Comparison of ENCODE assay signal across 20 cellular contexts in the genomic region with DNA sequence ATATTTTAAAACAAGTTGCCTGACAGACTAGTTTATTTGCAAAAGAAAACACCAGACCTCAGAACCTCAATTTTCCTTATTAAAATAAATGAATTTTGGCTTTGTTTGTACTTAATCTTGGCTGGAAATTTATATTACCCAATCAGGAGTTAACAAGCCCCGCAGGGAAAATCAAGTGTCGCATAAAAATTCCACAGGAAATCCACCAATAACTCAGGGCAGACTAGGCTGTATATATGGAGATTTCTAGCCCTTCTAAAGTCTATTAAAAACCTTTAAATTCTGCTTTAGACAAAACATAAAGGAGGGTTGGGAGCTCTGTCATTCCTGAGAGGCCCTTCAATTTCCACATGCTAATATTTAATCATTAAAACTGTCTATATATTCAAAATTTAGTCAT.
DNase-seq lines count a peak whose midpoint lies in the region; ATAC-seq, FAIRE-seq and TF ChIP-seq lines count a peak whose summit lies in the region.
"Had no signal": no experiment of that assay in that cellular context is flagged by ENCODE, and none has a peak within 500 bp of the region (broad histone marks: within the 10 kb centered on the region; RNA-seq: fewer than 3 reads in every experiment).

No MANE protein-coding gene starts in this region.

- H3K4me1 ChIP-seq in tibial artery (no peaks in the 10 kb centered on the region), pancreas (no peaks in the 10 kb centered on the region)
- H3K4me1 ChIP-seq: BLaER1 treated with 17β-estradiol and CSF1 and Interleukin-3, amounts not matched to agents 10 nM and 100 nM; Caco-2 had no signal

- no peak for FAIRE-seq in pancreas (lab: Jason Lieb, UNC)
- FAIRE-seq: A204.1, D721Med, G401.6, GM12891, GM19239 had no signal

- no peaks in the 10 kb centered on the region for H3K9me3 ChIP-seq in SK-N-MC (ENCODE audit: low read depth, low read length)
- no peaks in the 10 kb centered on the region for H3K9me3 ChIP-seq in tibial artery
- no peaks in the 10 kb centered on the region for H3K9me3 ChIP-seq in pancreas
- H3K9me3 ChIP-seq: BLaER1 treated with 17β-estradiol and CSF1 and Interleukin-3, amounts not matched to agents 10 nM and 100 nM; Caco-2 had no signal

- 77 to 78% methylated on average over 2 of the region's 2 CpGs for WGBS in pancreas, 2 donors

- intact Hi-C loops in tibial artery (cut with DNase I; ENCODE audit: low total_unique reads) (no loop called here), pancreas (cut with DNase I) (no loop called here)

- H3K36me3 ChIP-seq in SK-N-MC (ENCODE audit: insufficient read depth, low read length) (no peaks in the 10 kb centered on the region), tibial artery (no peaks in the 10 kb centered on the region), pancreas (no peaks in the 10 kb centered on the region)
- H3K36me3 ChIP-seq: BLaER1 treated with 17β-estradiol and CSF1 and Interleukin-3, amounts not matched to agents 10 nM and 100 nM had no signal

- ATAC-seq in pancreas: no peak
- ATAC-seq: CD8-positive, alpha-beta T cell had no signal

- H3K27me3 ChIP-seq in tibial artery (no peaks in the 10 kb centered on the region), pancreas (no peaks in the 10 kb centered on the region)
- H3K27me3 ChIP-seq: BLaER1 treated with 17β-estradiol and CSF1 and Interleukin-3, amounts not matched to agents 10 nM and 100 nM had no signal

- no peak for TF ChIP-seq CTCF in fibroblast of villous mesenchyme (IDR thresholded peaks at IDR 0.05; ENCODE audit: insufficient read depth, low read depth, low read length)
- TF ChIP-seq CTCF in tibial artery (IDR thresholded peaks at IDR 0.05): no peak
- no peak for TF ChIP-seq CTCF in pancreas (IDR thresholded peaks at IDR 0.05)

- H3K4me3 ChIP-seq in SK-N-MC (no peak overlapping the region), fibroblast of villous mesenchyme (ENCODE audit: low read depth, low read length) (no peak overlapping the region), tibial artery (no peak overlapping the region), pancreas (no peak overlapping the region)
- H3K4me3 ChIP-seq: BLaER1 treated with 17β-estradiol and CSF1 and Interleukin-3, amounts not matched to agents 10 nM and 100 nM had no signal

- DNase-seq in SK-N-MC (ENCODE audit: low read depth, low spot score) (peak; percentile 82), fibroblast of villous mesenchyme (ENCODE audit: low read depth) (peak; percentile 5), tibial artery (no peak), pancreas (no peak)
- DNase-seq in activated CD4-positive, alpha-beta T cell treated with anti-CD3 and anti-CD28 coated beads for 1 hour: no peak
- DNase-seq: 8988T; AML-193; Caco-2; Calu3; CD4-positive, alpha-beta T cell; CD8-positive, alpha-beta T cell; DMS79 treated with DMSO at 0.1 percent for 48 hours; GF-D8 had no signal

- H3K9ac ChIP-seq in SK-N-MC (ENCODE audit: insufficient read length): no peak overlapping the region
- H3K9ac ChIP-seq: BLaER1 treated with 17β-estradiol and CSF1 and Interleukin-3, amounts not matched to agents 10 nM and 100 nM had no signal

- H3K27ac ChIP-seq in SK-N-MC (no peak overlapping the region), tibial artery (no peak overlapping the region), pancreas (no peak overlapping the region)
- H3K27ac ChIP-seq: BLaER1 treated with 17β-estradiol and CSF1 and Interleukin-3, amounts not matched to agents 10 nM and 100 nM; C4-2B had no signal

Comparison
In these comparisons a context has a peak if more than half of its experiments do, and no peak if none do; other contexts are left out.
1. DNase-seq: peak in SK-N-MC (single experiment) and fibroblast of villous mesenchyme (single experiment); none in activated CD4-positive, alpha-beta T cell treated with anti-CD3 and anti-CD28 coated beads for 1 hour (single experiment), tibial artery (0 of 2) and pancreas (0 of 6).